Comparison of ENCODE assay signal across 8 cellular contexts in genomic region chr12:125048981-125049322, GRCh38. TPM values are rescaled to one million over a fixed set of nuclear protein-coding genes. Genes with fewer than 3 reads are reported as not detected.
A peak's percentile ranks its signal among the peaks of the same experiment; 100 is the strongest.
DNase-seq lines count a peak whose midpoint lies in the region; ATAC-seq, FAIRE-seq and TF ChIP-seq lines count a peak whose summit lies in the region.
"Not testable (repeated sequence)": the region's sequence is repeated elsewhere in the genome, so short reads cannot be mapped to it uniquely, and the experiment has no call there.

No MANE protein-coding gene starts in this region.

- TF ChIP-seq RAD21 in K562 (CRISPR knock-in tag; conservative IDR thresholded peaks at IDR 0.05 in 1 of 2, IDR thresholded peaks at IDR 0.05 in 1 of 2), result not testable (repeated sequence)

- TF ChIP-seq CTCF in AG09309 (IDR thresholded peaks at IDR 0.05; ENCODE audit: control insufficient read depth, insufficient read depth, low read depth, low read length, missing control alignments); HL-60 (IDR thresholded peaks at IDR 0.05; ENCODE audit: insufficient read depth, low read length); K562 (IDR thresholded peaks at IDR 0.05 in 2 of 3, conservative IDR thresholded peaks at IDR 0.05 in 1 of 3; ENCODE audit: insufficient read depth in 2 of 3, low read depth in 1 of 3, low read length in 3 of 3); esophagus squamous epithelium (IDR thresholded peaks at IDR 0.05); osteoblast (IDR thresholded peaks at IDR 0.05; ENCODE audit: extremely low read depth, low read depth, low read length); suprapubic skin (IDR thresholded peaks at IDR 0.05): not testable (repeated sequence)

- not testable (repeated sequence) for TF ChIP-seq EP300 in K562 (IDR thresholded peaks at IDR 0.05; ENCODE audit: low read length); suprapubic skin (IDR thresholded peaks at IDR 0.05)

- not testable (repeated sequence) for H3K9me1 ChIP-seq in K562 (ENCODE audit: control insufficient read depth, insufficient read depth, low read length)

- H3K4me3 Mint-ChIP-seq in activated CD4-positive, alpha-beta T cell treated with anti-CD3 and anti-CD28 coated beads, Interleukin-2, amount 10 ng/mL, durations not matched to agents 24 days and 14 days, result peak overlapping the region; percentile 89

- in situ Hi-C loops in K562 (cut with MboI), result not testable (repeated sequence)

- not testable (repeated sequence) for H3K4me1 ChIP-seq in K562 (replicated peaks in 1 of 2; ENCODE audit: control insufficient read depth in 2 of 2, insufficient read depth in 2 of 2, low read length in 2 of 2); osteoblast (ENCODE audit: insufficient read depth, low read length); suprapubic skin
- peaks cover 0 to 16% (median 3%) of the 10 kb centered on the region in 3 donors for H3K4me1 ChIP-seq in esophagus squamous epithelium

- not testable (repeated sequence) for H3K27me3 ChIP-seq in HL-60 (ENCODE audit: insufficient read depth, poor library complexity, severe bottlenecking); esophagus squamous epithelium; layer of hippocampus (ENCODE audit: control insufficient read depth, insufficient read depth, low read length); osteoblast (ENCODE audit: insufficient read depth, low read length); suprapubic skin
- peaks cover 0 to 11% of the 10 kb centered on the region in 2 experiments; a peak in 3 of 5 replicates for H3K27me3 ChIP-seq in K562 (ENCODE audit: control insufficient read depth in 2 of 2, insufficient read depth in 2 of 2, low read length in 2 of 2)

- not testable (repeated sequence) for H3K79me2 ChIP-seq in K562 (ENCODE audit: control insufficient read depth, insufficient read depth, low read length); osteoblast (ENCODE audit: insufficient read depth, low read length)

- intact Hi-C loops in activated CD4-positive, alpha-beta T cell treated with anti-CD3 and anti-CD28 coated beads, Interleukin-2, amount 10 ng/mL, durations not matched to agents 24 days and 14 days (cut with micrococcal nuclease), result loop anchor here (1.0 kb wide), 3 partner anchors 16 to 60 kb away; partner anchors contain the start of genes AACS, BRI3BP and DHX37
- intact Hi-C loops in K562 (cut with micrococcal nuclease), result loop anchor here (2.0 kb wide), 1 partner anchor 16 kb away; the partner anchor contains the start of gene AACS
- intact Hi-C loops in esophagus squamous epithelium (cut with DNase I), result not testable (repeated sequence)

- not testable (repeated sequence) for DNase-seq in AG09309 (ENCODE audit: low read depth); HL-60 (ENCODE audit: low read depth in 1 of 2, low spot score in 1 of 2); activated CD4-positive, alpha-beta T cell treated with anti-CD3 and anti-CD28 coated beads, Interleukin-2, amount 10 ng/mL, durations not matched to agents 24 days and 14 days; K562 (ENCODE audit: extremely low read depth in 1 of 4, low spot score in 3 of 4); esophagus squamous epithelium (lab: John Stamatoyannopoulos, UW); suprapubic skin (ENCODE audit: low spot score in 2 of 2)
- DNase-seq in osteoblast (ENCODE audit: insufficient read length, low spot score, missing footprints), result peak; percentile 78

- not testable (repeated sequence) for ATAC-seq in K562

- H3K4me2 ChIP-seq in K562 (ENCODE audit: insufficient read depth, low read length) (peak overlapping the region; percentile 69), osteoblast (ENCODE audit: insufficient read depth, low read length) (peak overlapping the region; percentile 93)

- H3K27ac Mint-ChIP-seq in activated CD4-positive, alpha-beta T cell treated with anti-CD3 and anti-CD28 coated beads, Interleukin-2, amount 10 ng/mL, durations not matched to agents 24 days and 14 days, result peak overlapping the region; percentile 66

- H3K4me3 ChIP-seq in AG09309 (ENCODE audit: control insufficient read depth, low read depth, low read length) (peak overlapping the region; percentile 51; the same call in 1 of the 2 replicates), HL-60 (replicated peaks; ENCODE audit: insufficient read depth, low read length) (peak overlapping the region; percentile 52), K562 (peak overlapping the region; percentile 32), esophagus squamous epithelium (peak overlapping the region; percentile 35 to 66 (median 56)), osteoblast (ENCODE audit: insufficient read depth, low read length) (peak overlapping the region; percentile 75), suprapubic skin (peak overlapping the region; percentile 49)

- POLR2A ChIA-PET in K562 (lab: Yijun Ruan, JAX), result interaction anchor here (1.0 to 1.5 kb wide), 2 partner anchors 14 to 131 kb away, joined by 5 to 7 read pairs; no protein-coding TSS in a partner anchor

- not testable (repeated sequence) for H3K4me1 Mint-ChIP-seq in activated CD4-positive, alpha-beta T cell treated with anti-CD3 and anti-CD28 coated beads, Interleukin-2, amount 10 ng/mL, durations not matched to agents 24 days and 14 days

- H3K9me3 ChIP-seq in K562 (replicated peaks; ENCODE audit: control insufficient read depth, insufficient read depth, low read depth, low read length); esophagus squamous epithelium; osteoblast (ENCODE audit: low read depth, low read length); suprapubic skin: not testable (repeated sequence)

- H2AFZ ChIP-seq in K562 (ENCODE audit: low read depth, low read length) (peak overlapping the region; percentile 44), osteoblast (ENCODE audit: low read length) (peak overlapping the region; percentile 96)

- not testable (repeated sequence) for H3K36me3 Mint-ChIP-seq in activated CD4-positive, alpha-beta T cell treated with anti-CD3 and anti-CD28 coated beads, Interleukin-2, amount 10 ng/mL, durations not matched to agents 24 days and 14 days (ENCODE audit: low read depth)

- not testable (repeated sequence) for H3K36me3 ChIP-seq in K562 (ENCODE audit: control insufficient read depth, insufficient read depth, low read length); esophagus squamous epithelium; osteoblast (ENCODE audit: insufficient read depth, low read length); suprapubic skin

- not testable (repeated sequence) for H3K27ac ChIP-seq in HL-60 (replicated peaks); osteoblast (ENCODE audit: low read depth, low read length); suprapubic skin
- peak overlapping the region; percentile 11; the same call in 2 of the 3 replicates for H3K27ac ChIP-seq in K562 (ENCODE audit: extremely low read depth, low read depth, low read length)
- peak overlapping the region in 3 of 4 donors; percentile 68 to 78 (median 73) for H3K27ac ChIP-seq in esophagus squamous epithelium
- H3K27ac ChIP-seq in layer of hippocampus (ENCODE audit: low read depth, low read length), result peak overlapping the region; percentile 23

- not testable (repeated sequence) for H3K27me3 Mint-ChIP-seq in activated CD4-positive, alpha-beta T cell treated with anti-CD3 and anti-CD28 coated beads, Interleukin-2, amount 10 ng/mL, durations not matched to agents 24 days and 14 days

- not testable (repeated sequence) for H3K9me3 Mint-ChIP-seq in activated CD4-positive, alpha-beta T cell treated with anti-CD3 and anti-CD28 coated beads, Interleukin-2, amount 10 ng/mL, durations not matched to agents 24 days and 14 days

- not testable (repeated sequence) for TF ChIP-seq POLR2A in K562 (conservative IDR thresholded peaks at IDR 0.05); esophagus squamous epithelium (IDR thresholded peaks at IDR 0.05); suprapubic skin (IDR thresholded peaks at IDR 0.05)

- WGBS in K562 (ENCODE audit: insufficient coverage, low coverage, missing lambda C conversion rate), result 57% methylated on average over 16 of the region's 16 CpGs
- 83 to 90% methylated on average over 16 of the region's 16 CpGs for WGBS in esophagus squamous epithelium, 2 donors
- WGBS in suprapubic skin, result 87% methylated on average over 16 of the region's 16 CpGs

- BruUV-seq in K562 (replicated peaks; lab: Mats Ljungman, UMichigan), result TSS peak; percentile 77

- CTCF ChIA-PET in K562 (lab: Yijun Ruan, JAX; ENCODE audit: low intra/inter-chr PET ratio), result not testable (repeated sequence)

- H3K9ac ChIP-seq in K562 (ENCODE audit: insufficient read depth in 1 of 2, low read depth in 2 of 2, low read length in 2 of 2), result peak overlapping the region in 1 of 2 experiments; percentile 60; a peak in 1 of 4 replicates

- not testable (repeated sequence) for FAIRE-seq in K562 (lab: Jason Lieb, UNC)

- H4K20me1 ChIP-seq in K562 (replicated peaks; ENCODE audit: control insufficient read depth, insufficient read depth, low read length); osteoblast (ENCODE audit: insufficient read depth, low read length): not testable (repeated sequence)

RNA-seq across cellular contexts. Expression of gene AACS, which starts 16.3 kb away (rescaled TPM):
- 24.7 and 26.7 TPM in 2 replicates for total RNA-seq in activated CD4-positive, alpha-beta T cell treated with anti-CD3 and anti-CD28 coated beads, Interleukin-2, amount 10 ng/mL, durations not matched to agents 24 days and 14 days
- 70.2 and 94.5 TPM in 2 replicates for total RNA-seq in K562 (2011; cell fraction: chromatin; rRNA removed; ENCODE audit: low replicate concordance)
- 32.8 and 38.7 TPM in 2 replicates for total RNA-seq in K562 (2011; cell fraction: nucleolus; rRNA removed)
- total RNA-seq in K562 (2011; cell fraction: nucleoplasm; rRNA removed), result 53.8 and 66.5 TPM in 2 replicates
- total RNA-seq in K562 (2014; rRNA removed), result 5.9 and 8.0 TPM in 2 replicates
- total RNA-seq in K562 (2014; rRNA removed; fragmentation: Illumina TruSeq; extraction: Trizol), result 4.3 and 5.5 TPM in 2 replicates
- 4.9 and 6.0 TPM in 2 replicates for total RNA-seq in K562 (2015; rRNA removed; fragmentation: Illumina TruSeq; extraction: Trizol)
- total RNA-seq in K562 (2021), result 13.0 and 13.5 TPM in 2 replicates
- polyA plus RNA-seq in K562 (2011; rRNA removed), result 5.5 and 6.3 TPM in 2 replicates
- 4.7 and 6.1 TPM in 2 replicates for polyA plus RNA-seq in K562 (2011; cell fraction: cytosol; rRNA removed)
- 13.1 and 25.4 TPM in 2 replicates for polyA plus RNA-seq in K562 (2011; cell fraction: nucleus; rRNA removed)
- polyA plus RNA-seq in K562 (2012), result 8.4 and 12.8 TPM in 2 replicates
- polyA plus RNA-seq in K562 (2014; fragmentation: Illumina TruSeq; extraction: Trizol), result 6.2 and 7.5 TPM in 2 replicates
- polyA plus RNA-seq in K562 (2014; fragmentation: Nextera tagmentation; extraction: Ambion mirVana), result 1 to 10 TPM; 2.4 TPM
- polyA plus RNA-seq in K562 (2014; rRNA removed), result 6.7 and 8.0 TPM in 2 replicates
- 9.2 and 16.2 TPM in 2 replicates for polyA minus RNA-seq in K562 (2011; rRNA and poly(A)+ RNA removed)
- polyA minus RNA-seq in K562 (2011; cell fraction: cytosol; rRNA and poly(A)+ RNA removed), result 4.3 and 8.6 TPM in 2 replicates
- 10.0 and 10.8 TPM in 2 replicates for polyA minus RNA-seq in K562 (2011; cell fraction: nucleus; rRNA and poly(A)+ RNA removed)
- total RNA-seq in esophagus squamous epithelium, result 10 to 100 TPM; 38.0 to 53.3 (median 44.3) TPM
- total RNA-seq in osteoblast, result 24.5 and 26.4 TPM in 2 replicates
- total RNA-seq in suprapubic skin, result 100 to 1,000 TPM in 1 of 4 donors, 10 to 100 TPM in 3; 69.0 to 103 (median 77.0) TPM

RNA-seq across cellular contexts. Expression of gene BRI3BP, which starts 55.5 kb away (rescaled TPM):
- 37.4 and 38.1 TPM in 2 replicates for total RNA-seq in activated CD4-positive, alpha-beta T cell treated with anti-CD3 and anti-CD28 coated beads, Interleukin-2, amount 10 ng/mL, durations not matched to agents 24 days and 14 days
- total RNA-seq in K562 (2011; cell fraction: chromatin; rRNA removed; ENCODE audit: low replicate concordance), result 16.2 and 18.6 TPM in 2 replicates
- 17.1 and 17.2 TPM in 2 replicates for total RNA-seq in K562 (2011; cell fraction: nucleolus; rRNA removed)
- 29.4 and 43.7 TPM in 2 replicates for total RNA-seq in K562 (2011; cell fraction: nucleoplasm; rRNA removed)
- total RNA-seq in K562 (2014; rRNA removed), result 15.8 and 18.9 TPM in 2 replicates
- 24.2 and 24.7 TPM in 2 replicates for total RNA-seq in K562 (2014; rRNA removed; fragmentation: Illumina TruSeq; extraction: Trizol)
- 24.4 and 25.0 TPM in 2 replicates for total RNA-seq in K562 (2015; rRNA removed; fragmentation: Illumina TruSeq; extraction: Trizol)
- total RNA-seq in K562 (2021), result 24.6 TPM in 2 replicates
- polyA plus RNA-seq in K562 (2011; rRNA removed), result 13.5 and 15.2 TPM in 2 replicates
- 11.4 and 14.8 TPM in 2 replicates for polyA plus RNA-seq in K562 (2011; cell fraction: cytosol; rRNA removed)
- 3.4 and 3.6 TPM in 2 replicates for polyA plus RNA-seq in K562 (2011; cell fraction: nucleus; rRNA removed)
- polyA plus RNA-seq in K562 (2012), result 7.6 and 12.1 TPM in 2 replicates
- 18.8 and 21.2 TPM in 2 replicates for polyA plus RNA-seq in K562 (2014; fragmentation: Illumina TruSeq; extraction: Trizol)
- 10 to 100 TPM; 12.3 to 16.6 TPM for polyA plus RNA-seq in K562 (2014; fragmentation: Nextera tagmentation; extraction: Ambion mirVana)
- 12.9 and 16.2 TPM in 2 replicates for polyA plus RNA-seq in K562 (2014; rRNA removed)
- 25.7 and 28.6 TPM in 2 replicates for polyA minus RNA-seq in K562 (2011; rRNA and poly(A)+ RNA removed)
- 17.7 and 21.7 TPM in 2 replicates for polyA minus RNA-seq in K562 (2011; cell fraction: cytosol; rRNA and poly(A)+ RNA removed)
- polyA minus RNA-seq in K562 (2011; cell fraction: nucleus; rRNA and poly(A)+ RNA removed), result 2.2 and 4.0 TPM in 2 replicates
- total RNA-seq in esophagus squamous epithelium, result 10 to 100 TPM in 3 of 4 donors, 1 to 10 TPM in 1; 9.7 to 23.4 (median 14.9) TPM
- 2.1 and 2.2 TPM in 2 replicates for total RNA-seq in osteoblast
- 10 to 100 TPM in 3 of 4 donors, 1 to 10 TPM in 1; 9.1 to 25.0 (median 17.7) TPM for total RNA-seq in suprapubic skin
